Comparison of ENCODE assay signal across 10 cellular contexts in the genomic region with DNA sequence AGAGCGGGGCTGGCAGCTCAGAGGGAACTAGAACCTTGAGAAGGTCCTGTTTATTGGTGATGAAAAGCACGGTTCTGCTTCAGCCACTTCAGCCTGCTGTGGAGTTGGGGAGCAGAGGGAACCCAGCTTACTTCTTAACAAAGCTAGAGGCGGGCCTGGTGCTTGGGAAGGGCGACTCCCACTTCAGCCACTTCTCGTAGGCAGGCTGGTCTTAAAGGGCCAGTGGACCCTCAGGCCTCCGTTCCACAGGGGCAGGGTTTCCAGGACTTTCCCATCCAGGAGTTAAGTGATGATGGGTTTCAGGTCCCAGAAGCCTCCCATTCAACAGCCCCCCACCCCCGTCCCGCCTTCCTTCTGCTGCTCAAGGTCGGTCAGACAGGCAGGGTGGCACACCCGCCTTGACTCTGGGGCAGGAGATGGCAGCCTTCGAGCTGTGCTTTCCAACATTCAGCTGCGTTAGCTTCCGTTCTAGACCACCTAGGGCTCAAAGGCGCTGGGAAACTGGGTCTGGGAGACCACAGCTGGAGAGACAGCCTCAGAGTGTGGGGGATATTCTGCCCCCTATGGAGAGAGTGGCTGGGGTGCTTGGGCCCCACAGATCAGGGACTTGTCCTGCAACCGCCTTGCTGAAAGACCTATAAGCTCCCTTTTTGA. TPM values are rescaled to one million over a fixed set of nuclear protein-coding genes. Genes with fewer than 3 reads are reported as not detected.
DNase-seq lines count a peak whose midpoint lies in the region; ATAC-seq, FAIRE-seq and TF ChIP-seq lines count a peak whose summit lies in the region.
"Had no signal": no experiment of that assay in that cellular context is flagged by ENCODE, and none has a peak within 500 bp of the region (broad histone marks: within the 10 kb centered on the region; RNA-seq: fewer than 3 reads in every experiment).

No MANE protein-coding gene starts in this region.

- H3K4me3 ChIP-seq in heart right ventricle (peak overlapping the region in 2 of 10 donors; percentile 6 to 65), SJSA1 (peak overlapping the region; percentile 3; the same call in 1 of the 2 replicates), esophagus squamous epithelium (peak overlapping the region in 3 of 4 donors; percentile 5 to 67 (median 47)), upper lobe of left lung (peak overlapping the region in 1 of 4 donors; percentile 55)

- H3K4me1 ChIP-seq in heart right ventricle (peaks cover under 1 to 53% (median 22%) of the 10 kb centered on the region in 9 donors), SJSA1 (replicated peaks) (peaks cover 43% of the 10 kb centered on the region), esophagus squamous epithelium (peaks cover 24 to 58% (median 32%) of the 10 kb centered on the region in 3 donors), upper lobe of left lung (peaks cover 31 to 59% (median 41%) of the 10 kb centered on the region in 4 donors)

- WGBS in heart right ventricle, 2 donors: 17 to 18% methylated on average over 15 of the region's 15 CpGs
- 19 to 31% methylated on average over 9 to 11 of the region's 15 CpGs for WGBS in esophagus squamous epithelium, 2 donors
- WGBS in upper lobe of left lung, 2 donors: 35 to 40% methylated on average over 10 to 15 of the region's 15 CpGs

- H3K9me3 ChIP-seq in heart right ventricle (no peaks in the 10 kb centered on the region), SJSA1 (replicated peaks) (0 out of 2 replicates have a peak, but pooled peaks cover 3% of the 10 kb centered on the region), esophagus squamous epithelium (no peaks in the 10 kb centered on the region), upper lobe of left lung (no peaks in the 10 kb centered on the region)

- H3K27me3 ChIP-seq in heart right ventricle (peaks cover 43 to 98% (median 91%) of the 10 kb centered on the region in 7 donors), SJSA1 (replicated peaks) (no peaks in the 10 kb centered on the region), esophagus squamous epithelium (peaks cover 24 to 97% (median 35%) of the 10 kb centered on the region in 4 donors), upper lobe of left lung (peaks cover 0 to 53% (median 29%) of the 10 kb centered on the region in 4 donors)

- no peak for FAIRE-seq in frontal cortex (lab: Jason Lieb, UNC)
- FAIRE-seq: D721Med had no signal

- TF ChIP-seq POLR2A in esophagus squamous epithelium (IDR thresholded peaks at IDR 0.05) (no peak), upper lobe of left lung (IDR thresholded peaks at IDR 0.05) (no peak)

- TF ChIP-seq CTCF in heart right ventricle (IDR thresholded peaks at IDR 0.05) (no peak), esophagus squamous epithelium (IDR thresholded peaks at IDR 0.05) (no peak), upper lobe of left lung (IDR thresholded peaks at IDR 0.05) (no peak)

- H3K36me3 ChIP-seq in heart right ventricle (no peaks in the 10 kb centered on the region), SJSA1 (peaks cover 60% of the 10 kb centered on the region), esophagus squamous epithelium (no peaks in the 10 kb centered on the region), upper lobe of left lung (no peaks in the 10 kb centered on the region)

- intact Hi-C loops in Right ventricle myocardium superior (cut with DNase I): no loop called here
- intact Hi-C loops in heart right ventricle (cut with DNase I): loop anchor here in 2 of 10 donors (10.0 kb wide), 2 partner anchors 268 to 278 kb away; no protein-coding TSS in a partner anchor
- intact Hi-C loops in esophagus squamous epithelium (cut with DNase I): no loop called here

- TF ChIP-seq EP300 in upper lobe of left lung (IDR thresholded peaks at IDR 0.05): no peak

- H3K27ac ChIP-seq in heart right ventricle (peak overlapping the region in 1 of 10 donors; percentile 91), SJSA1 (no peak overlapping the region), esophagus squamous epithelium (peak overlapping the region in 2 of 4 donors; percentile 22 to 83), upper lobe of left lung (peak overlapping the region in 3 of 4 donors; percentile 42 to 73 (median 63))

- DNase-seq in Right ventricle myocardium superior (peak; percentile 30), heart right ventricle (no peak), SJSA1 (ENCODE audit: low read depth in 1 of 2, low spot score in 2 of 2) (peak in 1 of 2 experiments; percentile 56), esophagus squamous epithelium (lab: John Stamatoyannopoulos, UW) (no peak), upper lobe of left lung (no peak), NCI-H2107 treated with DMSO at 0.1 percent for 48 hours (lab: John Stamatoyannopoulos, UW; ENCODE audit: unreplicated experiment) (no peak), frontal cortex (ENCODE audit: low spot score in 2 of 2) (no peak)
- DNase-seq: effector CD8-positive, alpha-beta T cell had no signal

- ATAC-seq in Right ventricle myocardium superior (ENCODE audit: poor library complexity) (no peak), heart right ventricle (no peak), upper lobe of left lung (ENCODE audit: low FRiP score in 2 of 2) (no peak), GM21367 (IDR thresholded peaks at IDR 0.05; ENCODE audit: unreplicated experiment) (no peak)

RNA-seq across cellular contexts. Expression of a gene that starts 3.4 kb away (rescaled TPM):
- total RNA-seq in Right ventricle myocardium superior (1.0 TPM), heart right ventricle (1 to 10 TPM in 2 of 10 donors, under 1 TPM in 8; 0.15 to 5.9 (median 0.40) TPM), esophagus squamous epithelium (1 to 10 TPM; 1.9 to 5.7 (median 3.1) TPM), upper lobe of left lung (10 to 100 TPM in 4 of 6 donors, 1 to 10 TPM in 2; 4.2 to 15.6 (median 10.1) TPM), frontal cortex (not detected)
- under 1 TPM; 0.07 to 0.35 TPM for polyA plus RNA-seq in heart right ventricle
- 7.3 and 8.8 TPM in 2 replicates for total RNA-seq in SJSA1 (2014; rRNA removed; shearing (Covaris generic))
